Comparison of ENCODE assay signal across 8 cellular contexts in genomic region chr9:126702501-126703329, GRCh38.
DNase-seq lines count a peak whose midpoint lies in the region; ATAC-seq and TF ChIP-seq lines count a peak whose summit lies in the region.

No MANE protein-coding gene starts in this region.

- H3K4me1 ChIP-seq in right atrium auricular region: peaks cover 0 to 20% of the 10 kb centered on the region in 2 donors

- no peaks in the 10 kb centered on the region for H3K36me3 ChIP-seq in right atrium auricular region

- peaks cover 0 to 20% of the 10 kb centered on the region in 2 donors for H3K27me3 ChIP-seq in right atrium auricular region

- TF ChIP-seq CTCF in AG09319 (IDR thresholded peaks at IDR 0.05; ENCODE audit: low read depth, low read length) (peak; percentile 59), HFF-Myc (IDR thresholded peaks at IDR 0.05; ENCODE audit: low read depth, low read length, missing control alignments) (peak; percentile 89), right atrium auricular region (IDR thresholded peaks at IDR 0.05) (peak; percentile 35 to 69)

- no peak overlapping the region for H3K27ac ChIP-seq in right atrium auricular region

- DNase-seq in AG09319 (ENCODE audit: extremely low read depth, low read depth): no peak
- no peak for DNase-seq in HFF-Myc (ENCODE audit: extremely low read depth, low read depth)
- DNase-seq in activated T-cell treated with anti-CD3 and anti-CD28 coated beads, Interleukin-2, amount 50 U/mL, for 1 hour: peak; percentile 55
- DNase-seq in right atrium auricular region (ENCODE audit: low spot score): no peak
- DNase-seq in stimulated activated naive CD8-positive, alpha-beta T cell treated with anti-CD3 and anti-CD28 coated beads, Interleukin-15, Interleukin-2, amounts not matched to agents 100 U/mL and 50 U/mL, for 24 hours: peak; percentile 65
- DNase-seq in anterior cingulate cortex (lab: John Stamatoyannopoulos, UW): no peak
- DNase-seq in SKM-1 treated with dmso at 0.1 percent for 144 hours (lab: John Stamatoyannopoulos, UW; ENCODE audit: unreplicated experiment): no peak

- H3K4me3 ChIP-seq in HFF-Myc (replicated peaks; ENCODE audit: low read depth, low read length): no peak overlapping the region
- no peak overlapping the region for H3K4me3 ChIP-seq in right atrium auricular region

- no peaks in the 10 kb centered on the region for H3K9me3 ChIP-seq in right atrium auricular region

- ATAC-seq in stimulated activated naive CD8-positive, alpha-beta T cell treated with anti-CD3 and anti-CD28 coated beads, Interleukin-15, Interleukin-2, amounts not matched to agents 100 U/mL and 50 U/mL, for 24 hours: peak; percentile 26
- no peak for ATAC-seq in GM18861 (IDR thresholded peaks at IDR 0.05; ENCODE audit: unreplicated experiment)

Comparison
In these comparisons a context has a peak if more than half of its experiments do, and no peak if none do; other contexts are left out.
1. DNase-seq: peak in activated T-cell treated with anti-CD3 and anti-CD28 coated beads, Interleukin-2, amount 50 U/mL, for 1 hour (single experiment) and stimulated activated naive CD8-positive, alpha-beta T cell treated with anti-CD3 and anti-CD28 coated beads, Interleukin-15, Interleukin-2, amounts not matched to agents 100 U/mL and 50 U/mL, for 24 hours (single experiment); none in AG09319 (single experiment), HFF-Myc (single experiment), right atrium auricular region (single experiment), anterior cingulate cortex (0 of 58) and SKM-1 treated with dmso at 0.1 percent for 144 hours (single experiment).
2. Peak in every context shown above with its lines, with median percentiles within 50 percentile points of each other: CTCF ChIP-seq.